8 cellular contexts compared by ENCODE assay signal in the genomic region with DNA sequence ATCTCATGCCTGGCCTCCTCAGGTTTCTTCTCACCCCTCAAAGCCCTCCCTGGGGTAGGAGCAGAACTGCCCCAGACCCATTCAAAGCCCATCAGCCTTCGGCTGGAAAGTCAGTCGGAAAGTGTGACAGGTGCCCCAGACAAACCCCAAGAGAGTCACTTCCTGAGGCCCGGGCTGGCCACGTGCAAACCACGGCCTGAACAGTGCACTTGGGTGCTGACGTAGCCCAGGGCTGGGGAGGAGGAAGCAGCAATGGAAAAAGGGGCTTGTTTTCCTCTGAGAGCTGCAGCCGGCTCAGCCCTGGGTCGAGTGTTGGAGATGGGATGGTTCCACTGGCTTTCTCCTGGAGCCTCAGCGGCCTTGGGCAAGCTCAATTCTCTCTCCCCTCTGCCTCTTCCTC. TPM values are rescaled to one million over a fixed set of nuclear protein-coding genes. Genes with fewer than 3 reads are reported as not detected.
DNase-seq lines count a peak whose midpoint lies in the region; ATAC-seq and TF ChIP-seq lines count a peak whose summit lies in the region.

No MANE protein-coding gene starts in this region.

- peak overlapping the region; percentile 53 for H3K4me3 Mint-ChIP-seq in activated CD4-positive, alpha-beta T cell treated with anti-CD3 and anti-CD28 coated beads for 36 hours

- H3K4me1 Mint-ChIP-seq in activated CD4-positive, alpha-beta T cell treated with anti-CD3 and anti-CD28 coated beads for 36 hours: peaks cover 47% of the 10 kb centered on the region

- POLR2A ChIA-PET in activated CD4-positive, alpha-beta T cell treated with anti-CD3 and anti-CD28 coated beads for 36 hours (lab: Charles Lee): no interaction called here

- intact Hi-C loops in activated CD4-positive, alpha-beta T cell treated with anti-CD3 and anti-CD28 coated beads for 36 hours (cut with DNase I, micrococcal nuclease): loop anchor here (1.0 to 2.0 kb wide), 4 partner anchors 9 to 425 kb away; partner anchors contain the start of genes ETF1 (in 1 of the 2) and HSPA9 (in 1 of the 2)

- H3K36me3 Mint-ChIP-seq in activated CD4-positive, alpha-beta T cell treated with anti-CD3 and anti-CD28 coated beads for 36 hours (ENCODE audit: low read depth): no peaks in the 10 kb centered on the region

- CTCF ChIA-PET in activated CD4-positive, alpha-beta T cell treated with anti-CD3 and anti-CD28 coated beads for 36 hours (lab: Charles Lee): interaction anchor here (2.2 kb wide), 1 partner anchor 10 kb away, joined by 8 read pairs; no protein-coding TSS in a partner anchor

- peak overlapping the region; percentile 98 for H3K27ac Mint-ChIP-seq in activated CD4-positive, alpha-beta T cell treated with anti-CD3 and anti-CD28 coated beads for 36 hours

- peak; percentile 75 for DNase-seq in GM20000 (ENCODE audit: low spot score)
- peak; percentile 94 for DNase-seq in activated CD4-positive, alpha-beta T cell treated with anti-CD3 and anti-CD28 coated beads for 36 hours
- DNase-seq in dermis blood vessel endothelial cell: peak; percentile 76
- DNase-seq in stimulated activated CD8-positive, alpha-beta memory T cell treated with anti-CD3 and anti-CD28 coated beads, Interleukin-15, amount 100 ng/mL, for 1 hour (ENCODE audit: low read depth): peak; percentile 72
- no peak for DNase-seq in 8988T
- no peak for DNase-seq in NCI-H1417 treated with DMSO at 0.1 percent for 48 hours (lab: John Stamatoyannopoulos, UW)
- no peak for DNase-seq in midbrain (lab: John Stamatoyannopoulos, UW)
- no peak for DNase-seq in NCI-H2196 treated with DMSO at 0.1 percent for 48 hours (lab: John Stamatoyannopoulos, UW; ENCODE audit: unreplicated experiment)

- TF ChIP-seq CTCF in GM20000 (IDR thresholded peaks at IDR 0.05; ENCODE audit: extremely low read depth, missing control alignments): no peak

- peak; percentile 74 for ATAC-seq in activated CD4-positive, alpha-beta T cell treated with anti-CD3 and anti-CD28 coated beads for 36 hours

- no peaks in the 10 kb centered on the region for H3K9me3 Mint-ChIP-seq in activated CD4-positive, alpha-beta T cell treated with anti-CD3 and anti-CD28 coated beads for 36 hours (ENCODE audit: low read depth)

- H3K27me3 Mint-ChIP-seq in activated CD4-positive, alpha-beta T cell treated with anti-CD3 and anti-CD28 coated beads for 36 hours: no peaks in the 10 kb centered on the region

RNA-seq across cellular contexts. Expression of gene EGR1, which starts 6.0 kb away (rescaled TPM):
- total RNA-seq in activated CD4-positive, alpha-beta T cell treated with anti-CD3 and anti-CD28 coated beads for 36 hours: 10 to 100 TPM; 45.3 to 48.8 TPM
- total RNA-seq in dermis blood vessel endothelial cell: 0.93 and 4.8 TPM in 2 replicates

RNA-seq across cellular contexts. Expression of gene REEP2, which starts 20.5 kb away (rescaled TPM):
- 1 to 10 TPM; 4.0 to 5.6 TPM for total RNA-seq in activated CD4-positive, alpha-beta T cell treated with anti-CD3 and anti-CD28 coated beads for 36 hours
- 0.68 and 1.5 TPM in 2 replicates for total RNA-seq in dermis blood vessel endothelial cell

Comparison
In these comparisons a context has a peak if more than half of its experiments do, and no peak if none do; other contexts are left out.
1. DNase-seq: peak in GM20000 (single experiment), activated CD4-positive, alpha-beta T cell treated with anti-CD3 and anti-CD28 coated beads for 36 hours (single experiment), dermis blood vessel endothelial cell (single experiment) and stimulated activated CD8-positive, alpha-beta memory T cell treated with anti-CD3 and anti-CD28 coated beads, Interleukin-15, amount 100 ng/mL, for 1 hour (single experiment); none in 8988T (single experiment), NCI-H1417 treated with DMSO at 0.1 percent for 48 hours (single experiment), midbrain (single experiment) and NCI-H2196 treated with DMSO at 0.1 percent for 48 hours (single experiment).